In the genomic region with DNA sequence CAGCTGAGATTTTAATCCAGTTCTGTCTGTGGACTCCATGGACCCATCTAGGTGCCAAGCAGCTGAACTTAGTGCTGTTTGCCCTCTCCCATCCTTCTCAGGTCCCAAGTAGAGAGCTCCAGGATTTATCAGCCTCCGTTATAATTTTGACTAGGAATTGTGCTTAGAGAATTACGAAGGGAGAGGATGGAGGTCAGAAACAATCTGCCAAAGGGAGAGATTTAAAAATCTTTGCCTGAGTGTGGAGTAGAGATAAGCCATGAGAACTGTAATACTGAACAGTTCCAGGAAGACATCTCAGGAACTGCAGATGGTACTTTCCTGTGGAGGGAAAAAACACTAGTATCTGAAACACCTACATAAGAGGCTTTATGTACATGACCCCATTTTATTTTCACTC, we compare ENCODE assay signal across 15 cellular contexts. TPM values are rescaled to one million over a fixed set of nuclear protein-coding genes. Genes with fewer than 3 reads are reported as not detected.
A peak's percentile ranks its signal among the peaks of the same experiment; 100 is the strongest.
DNase-seq lines count a peak whose midpoint lies in the region; ATAC-seq, FAIRE-seq and TF ChIP-seq lines count a peak whose summit lies in the region.
"Had no signal": no experiment of that assay in that cellular context is flagged by ENCODE, and none has a peak within 500 bp of the region (broad histone marks: within the 10 kb centered on the region; RNA-seq: fewer than 3 reads in every experiment).

No MANE protein-coding gene starts in this region.

- DNase-seq in activated T-cell treated with anti-CD3 and anti-CD28 coated beads, Interleukin-2, amount 50 U/mL, for 24 hours, result no peak
- DNase-seq in activated T-cell treated with anti-CD3 and anti-CD28 coated beads, Interleukin-2, amount 50 U/mL, for 48 hours, result no peak
- DNase-seq in RWPE1 (ENCODE audit: low spot score) (no peak), K562 (ENCODE audit: extremely low read depth in 1 of 4, low spot score in 3 of 4) (peak in 2 of 4 experiments; percentile 24 to 45), osteoblast (ENCODE audit: insufficient read length, low spot score, missing footprints) (no peak), GM12892 (ENCODE audit: insufficient read length) (no peak), coronary artery (ENCODE audit: low spot score) (no peak), NCI-H69 (lab: John Stamatoyannopoulos, UW) (no peak)
- DNase-seq: effector CD4-positive, alpha-beta T cell; naive B cell; NCI-H1105; trophoblast cell had no signal

- in situ Hi-C loops in K562 (cut with MboI), result no loop called here

- POLR2A ChIA-PET in RWPE1 (lab: Yijun Ruan, JAX; ENCODE audit: low non-redundant PET) (no interaction called here), K562 (lab: Yijun Ruan, JAX) (interaction anchor here (0.6 to 4.1 kb wide), 9 partner anchors 9 to 211 kb away, joined by 3 to 36 read pairs (median 3); a partner anchor contains a TSS)

- H3K9me3 ChIP-seq in K562 (replicated peaks; ENCODE audit: control insufficient read depth, insufficient read depth, low read depth, low read length), result no peaks in the 10 kb centered on the region
- H3K9me3 ChIP-seq in osteoblast (ENCODE audit: low read depth, low read length), result no peaks in the 10 kb centered on the region
- H3K9me3 ChIP-seq: A549 had no signal

- H3K36me3 ChIP-seq in K562 (ENCODE audit: control insufficient read depth, insufficient read depth, low read length), result peaks cover 100% of the 10 kb centered on the region
- peaks cover 96% of the 10 kb centered on the region for H3K36me3 ChIP-seq in osteoblast (ENCODE audit: insufficient read depth, low read length)

- H3K27ac Mint-ChIP-seq in activated T-cell treated with anti-CD3 and anti-CD28 coated beads, Interleukin-2, amount 50 U/mL, for 24 hours, result peak overlapping the region; percentile 79

- TF ChIP-seq CTCF in RWPE1 (conservative IDR thresholded peaks at IDR 0.05; ENCODE audit: low read depth), result no peak
- no peak for TF ChIP-seq CTCF in K562 (IDR thresholded peaks at IDR 0.05 in 2 of 3, conservative IDR thresholded peaks at IDR 0.05 in 1 of 3; ENCODE audit: insufficient read depth in 2 of 3, low read depth in 1 of 3, low read length in 3 of 3)
- no peak for TF ChIP-seq CTCF in osteoblast (IDR thresholded peaks at IDR 0.05; ENCODE audit: extremely low read depth, low read depth, low read length)
- TF ChIP-seq CTCF in coronary artery (IDR thresholded peaks at IDR 0.05), result no peak

- ATAC-seq in K562, result peak; percentile 37
- ATAC-seq: Right ventricle myocardium inferior had no signal

- peaks cover 99% of the 10 kb centered on the region for H3K36me3 Mint-ChIP-seq in activated T-cell treated with anti-CD3 and anti-CD28 coated beads, Interleukin-2, amount 50 U/mL, for 24 hours (ENCODE audit: low read depth)

- no peaks in the 10 kb centered on the region for H3K9me1 ChIP-seq in K562 (ENCODE audit: control insufficient read depth, insufficient read depth, low read length)

- H3K4me3 ChIP-seq in K562 (no peak overlapping the region), osteoblast (ENCODE audit: insufficient read depth, low read length) (no peak overlapping the region), coronary artery (no peak overlapping the region)
- H3K4me3 ChIP-seq: A549, lung had no signal

- H3K27ac ChIP-seq in RWPE1 (0 out of 2 replicates have a peak overlapping the region, but pooled peaks have one; percentile 21), K562 (ENCODE audit: extremely low read depth, low read depth, low read length) (no peak overlapping the region), osteoblast (ENCODE audit: low read depth, low read length) (peak overlapping the region; percentile 1), coronary artery (no peak overlapping the region)
- H3K27ac ChIP-seq: A549 had no signal

- no peaks in the 10 kb centered on the region for H3K27me3 Mint-ChIP-seq in activated T-cell treated with anti-CD3 and anti-CD28 coated beads, Interleukin-2, amount 50 U/mL, for 24 hours
- H3K27me3 Mint-ChIP-seq: naive B cell had no signal

- FAIRE-seq in K562 (lab: Jason Lieb, UNC) (no peak), GM12892 (lab: Jason Lieb, UNC) (no peak)
- FAIRE-seq: A549 had no signal

- H2AFZ ChIP-seq in K562 (ENCODE audit: low read depth, low read length), result no peak overlapping the region
- no peak overlapping the region for H2AFZ ChIP-seq in osteoblast (ENCODE audit: low read length)

- H3K4me2 ChIP-seq in K562 (ENCODE audit: insufficient read depth, low read length) (no peak overlapping the region), osteoblast (ENCODE audit: insufficient read depth, low read length) (no peak overlapping the region)
- H3K4me2 ChIP-seq: A549 had no signal

- TF ChIP-seq POLR2A in K562 (conservative IDR thresholded peaks at IDR 0.05) (no peak), GM12892 (IDR thresholded peaks at IDR 0.05; ENCODE audit: low read depth, low read length) (no peak)

- no peaks in the 10 kb centered on the region for H3K4me1 Mint-ChIP-seq in activated T-cell treated with anti-CD3 and anti-CD28 coated beads, Interleukin-2, amount 50 U/mL, for 24 hours (ENCODE audit: low read depth)
- H3K4me1 Mint-ChIP-seq: naive B cell had no signal

- H3K79me2 ChIP-seq in K562 (ENCODE audit: control insufficient read depth, insufficient read depth, low read length) (no peaks in the 10 kb centered on the region), osteoblast (ENCODE audit: insufficient read depth, low read length) (no peaks in the 10 kb centered on the region)

- peak; percentile 38; the same call in 1 of the 2 replicates for TF ChIP-seq EP300 in K562 (IDR thresholded peaks at IDR 0.05; ENCODE audit: low read length)

- CTCF ChIA-PET in RWPE1 (lab: Yijun Ruan, JAX), result interaction anchor here (0.6 to 0.8 kb wide), 5 partner anchors 10 to 69 kb away, joined by 3 to 5 read pairs (median 3); no protein-coding TSS in a partner anchor
- CTCF ChIA-PET in K562 (lab: Yijun Ruan, JAX; ENCODE audit: low intra/inter-chr PET ratio), result interaction anchor here (0.5 kb wide), 1 partner anchor 129 kb away, joined by 3 read pairs; no protein-coding TSS in a partner anchor

- H3K27me3 ChIP-seq in K562 (ENCODE audit: control insufficient read depth in 2 of 2, insufficient read depth in 2 of 2, low read length in 2 of 2) (no peaks in the 10 kb centered on the region), osteoblast (ENCODE audit: insufficient read depth, low read length) (no peaks in the 10 kb centered on the region)

- no peak overlapping the region for H3K4me3 Mint-ChIP-seq in activated T-cell treated with anti-CD3 and anti-CD28 coated beads, Interleukin-2, amount 50 U/mL, for 24 hours

- no peaks in the 10 kb centered on the region for H3K9me3 Mint-ChIP-seq in activated T-cell treated with anti-CD3 and anti-CD28 coated beads, Interleukin-2, amount 50 U/mL, for 24 hours
- H3K9me3 Mint-ChIP-seq: naive B cell had no signal

- intact Hi-C loops in K562 (cut with micrococcal nuclease), result loop anchor here (2.0 to 10.0 kb wide), 2 partner anchors 69 to 111 kb away; no protein-coding TSS in a partner anchor

- BruUV-seq in K562 (replicated peaks; lab: Mats Ljungman, UMichigan), result no TSS peak

- no peaks in the 10 kb centered on the region for H4K20me1 ChIP-seq in K562 (replicated peaks; ENCODE audit: control insufficient read depth, insufficient read depth, low read length)
- H4K20me1 ChIP-seq in osteoblast (ENCODE audit: insufficient read depth, low read length), result peaks cover 3% of the 10 kb centered on the region

- H3K9ac ChIP-seq in K562 (ENCODE audit: insufficient read depth in 1 of 2, low read depth in 2 of 2, low read length in 2 of 2), result no peak overlapping the region

- H3K4me1 ChIP-seq in K562 (replicated peaks in 1 of 2; ENCODE audit: control insufficient read depth in 2 of 2, insufficient read depth in 2 of 2, low read length in 2 of 2) (peaks cover 0 to 19% of the 10 kb centered on the region in 2 experiments; a peak in 3 of 5 replicates), osteoblast (ENCODE audit: insufficient read depth, low read length) (peaks cover 8% of the 10 kb centered on the region)
- H3K4me1 ChIP-seq: A549 had no signal

- no peak for TF ChIP-seq RAD21 in K562 (CRISPR knock-in tag; conservative IDR thresholded peaks at IDR 0.05 in 1 of 2, IDR thresholded peaks at IDR 0.05 in 1 of 2)

- 5% methylated on average over 2 of the region's 2 CpGs for WGBS in K562 (ENCODE audit: insufficient coverage, low coverage, missing lambda C conversion rate)

RNA-seq across cellular contexts. Expression of a gene that starts 27.0 kb away (rescaled TPM):
- 138 and 394 TPM in 2 replicates for total RNA-seq in K562 (2011; cell fraction: chromatin; rRNA removed; ENCODE audit: low replicate concordance)
- 72.7 and 85.0 TPM in 2 replicates for total RNA-seq in K562 (2011; cell fraction: nucleolus; rRNA removed)
- 132 and 153 TPM in 2 replicates for total RNA-seq in K562 (2011; cell fraction: nucleoplasm; rRNA removed)
- total RNA-seq in K562 (2014; rRNA removed) (51.3 and 53.5 TPM in 2 replicates), K562 (2014; rRNA removed; fragmentation: Illumina TruSeq; extraction: Trizol) (71.8 and 80.0 TPM in 2 replicates), K562 (2015; rRNA removed; fragmentation: Illumina TruSeq; extraction: Trizol) (50.0 and 57.1 TPM in 2 replicates), K562 (2021) (48.0 and 48.3 TPM in 2 replicates), osteoblast (47.4 and 48.9 TPM in 2 replicates)
- polyA plus RNA-seq in K562 (2011; rRNA removed) (80.7 and 83.4 TPM in 2 replicates), K562 (2014; fragmentation: Illumina TruSeq; extraction: Trizol) (54.4 and 56.9 TPM in 2 replicates), K562 (2014; fragmentation: Nextera tagmentation; extraction: Ambion mirVana) (10 to 100 TPM; 26.7 to 40.0 TPM), K562 (2014; rRNA removed) (61.0 and 75.0 TPM in 2 replicates)
- polyA plus RNA-seq in K562 (2011; cell fraction: cytosol; rRNA removed), result 9.7 and 20.4 TPM in 2 replicates
- polyA plus RNA-seq in K562 (2011; cell fraction: nucleus; rRNA removed), result 149 and 214 TPM in 2 replicates
- 34.4 and 59.0 TPM in 2 replicates for polyA plus RNA-seq in K562 (2012)
- polyA minus RNA-seq in K562 (2011; rRNA and poly(A)+ RNA removed), result 62.6 and 76.6 TPM in 2 replicates
- polyA minus RNA-seq in K562 (2011; cell fraction: cytosol; rRNA and poly(A)+ RNA removed), result 27.3 and 27.7 TPM in 2 replicates
- polyA minus RNA-seq in K562 (2011; cell fraction: nucleus; rRNA and poly(A)+ RNA removed), result 61.9 and 125 TPM in 2 replicates
- 45.2 TPM for polyA plus RNA-seq in GM12892 (2012; ENCODE audit: missing spikeins)

RNA-seq across cellular contexts. Expression of a gene that starts 27.7 kb away (rescaled TPM):
- total RNA-seq in K562 (2011; cell fraction: chromatin; rRNA removed; ENCODE audit: low replicate concordance), result 1,248 and 2,950 TPM in 2 replicates
- total RNA-seq in K562 (2011; cell fraction: nucleolus; rRNA removed), result 714 and 743 TPM in 2 replicates
- 971 and 1,084 TPM in 2 replicates for total RNA-seq in K562 (2011; cell fraction: nucleoplasm; rRNA removed)
- total RNA-seq in K562 (2014; rRNA removed), result 239 and 306 TPM in 2 replicates
- 411 and 440 TPM in 2 replicates for total RNA-seq in K562 (2014; rRNA removed; fragmentation: Illumina TruSeq; extraction: Trizol)
- total RNA-seq in K562 (2015; rRNA removed; fragmentation: Illumina TruSeq; extraction: Trizol), result 386 and 426 TPM in 2 replicates
- total RNA-seq in K562 (2021), result 616 and 622 TPM in 2 replicates
- 721 and 729 TPM in 2 replicates for polyA plus RNA-seq in K562 (2011; rRNA removed)
- polyA plus RNA-seq in K562 (2011; cell fraction: cytosol; rRNA removed), result 392 and 499 TPM in 2 replicates
- polyA plus RNA-seq in K562 (2011; cell fraction: nucleus; rRNA removed), result 2,138 and 2,865 TPM in 2 replicates
- 332 and 354 TPM in 2 replicates for polyA plus RNA-seq in K562 (2012)
- 579 and 604 TPM in 2 replicates for polyA plus RNA-seq in K562 (2014; fragmentation: Illumina TruSeq; extraction: Trizol)
- polyA plus RNA-seq in K562 (2014; fragmentation: Nextera tagmentation; extraction: Ambion mirVana), result 1,000 to 10,000 TPM in 1 of 2 experiments, 100 to 1,000 TPM in 1; 487 to 1,639 TPM
- polyA plus RNA-seq in K562 (2014; rRNA removed), result 1,331 and 1,452 TPM in 2 replicates
- polyA minus RNA-seq in K562 (2011; rRNA and poly(A)+ RNA removed), result 481 and 488 TPM in 2 replicates
- polyA minus RNA-seq in K562 (2011; cell fraction: cytosol; rRNA and poly(A)+ RNA removed), result 167 and 272 TPM in 2 replicates
- polyA minus RNA-seq in K562 (2011; cell fraction: nucleus; rRNA and poly(A)+ RNA removed), result 1,052 and 1,975 TPM in 2 replicates
- 291 and 309 TPM in 2 replicates for total RNA-seq in osteoblast
- 423 TPM for polyA plus RNA-seq in GM12892 (2012; ENCODE audit: missing spikeins)

RNA-seq across cellular contexts. Expression of a gene that starts 36.9 kb away (rescaled TPM):
- total RNA-seq in K562 (2011; cell fraction: chromatin; rRNA removed; ENCODE audit: low replicate concordance), result 92.4 and 167 TPM in 2 replicates
- total RNA-seq in K562 (2011; cell fraction: nucleolus; rRNA removed), result 66.1 and 68.5 TPM in 2 replicates
- 74.9 and 93.0 TPM in 2 replicates for total RNA-seq in K562 (2011; cell fraction: nucleoplasm; rRNA removed)
- total RNA-seq in K562 (2014; rRNA removed), result 26.6 and 28.8 TPM in 2 replicates
- 34.9 and 37.9 TPM in 2 replicates for total RNA-seq in K562 (2014; rRNA removed; fragmentation: Illumina TruSeq; extraction: Trizol)
- 36.4 and 37.0 TPM in 2 replicates for total RNA-seq in K562 (2015; rRNA removed; fragmentation: Illumina TruSeq; extraction: Trizol)
- 39.5 and 44.2 TPM in 2 replicates for total RNA-seq in K562 (2021)
- polyA plus RNA-seq in K562 (2011; rRNA removed), result 42.8 and 44.8 TPM in 2 replicates
- polyA plus RNA-seq in K562 (2011; cell fraction: cytosol; rRNA removed), result 7.8 and 17.8 TPM in 2 replicates
- polyA plus RNA-seq in K562 (2011; cell fraction: nucleus; rRNA removed), result 74.3 and 76.8 TPM in 2 replicates
- polyA plus RNA-seq in K562 (2012), result 32.5 and 35.4 TPM in 2 replicates
- polyA plus RNA-seq in K562 (2014; fragmentation: Illumina TruSeq; extraction: Trizol), result 31.0 and 37.4 TPM in 2 replicates
- 10 to 100 TPM; 13.4 to 14.6 TPM for polyA plus RNA-seq in K562 (2014; fragmentation: Nextera tagmentation; extraction: Ambion mirVana)
- polyA plus RNA-seq in K562 (2014; rRNA removed), result 41.1 and 43.0 TPM in 2 replicates
- polyA minus RNA-seq in K562 (2011; rRNA and poly(A)+ RNA removed), result 34.0 and 36.5 TPM in 2 replicates
- 12.9 and 15.7 TPM in 2 replicates for polyA minus RNA-seq in K562 (2011; cell fraction: cytosol; rRNA and poly(A)+ RNA removed)
- polyA minus RNA-seq in K562 (2011; cell fraction: nucleus; rRNA and poly(A)+ RNA removed), result 56.1 and 86.0 TPM in 2 replicates
- 7.2 and 7.7 TPM in 2 replicates for total RNA-seq in osteoblast
- polyA plus RNA-seq in GM12892 (2012; ENCODE audit: missing spikeins), result 24.1 TPM

Comparison
In these comparisons a context has a peak if more than half of its experiments do, and no peak if none do; other contexts are left out.
1. H3K27ac ChIP-seq: peak in RWPE1 (single experiment) and osteoblast (single experiment); none in K562 (single experiment) and coronary artery (0 of 2).